Comparison of ENCODE assay signal across 16 cellular contexts in the genomic region with DNA sequence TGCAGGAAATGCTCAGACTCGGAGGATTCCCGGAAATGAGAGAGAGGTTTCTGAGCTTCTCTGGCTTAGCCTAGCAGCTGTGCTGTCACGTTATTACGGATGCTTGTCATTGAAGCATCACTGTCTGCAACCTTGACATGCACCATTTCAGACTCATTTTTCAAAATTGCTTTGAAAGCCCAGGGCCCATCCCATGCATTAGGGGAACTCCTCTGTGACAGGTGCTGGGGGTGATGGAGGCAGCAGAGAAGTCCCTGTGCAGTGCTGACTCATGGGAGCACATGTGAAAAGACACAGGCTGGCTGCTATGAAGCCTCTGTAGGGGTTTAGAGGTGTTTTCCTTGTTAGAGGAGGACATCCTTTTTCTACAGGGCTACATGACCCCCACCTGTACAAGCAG.
"Had no signal": no experiment of that assay in that cellular context is flagged by ENCODE, and none has a peak within 500 bp of the region (broad histone marks: within the 10 kb centered on the region; RNA-seq: fewer than 3 reads in every experiment).

No MANE protein-coding gene starts in this region.

- DNase-seq: activated CD4-positive, alpha-beta memory T cell treated with anti-CD3 and anti-CD28 coated beads for 36 hours; activated naive CD4-positive, alpha-beta T cell; body of pancreas; caudate nucleus; erythroblast; hypothalamus; lower lobe of right lung; natural killer cell; right lobe of liver; stimulated activated CD4-positive, alpha-beta T cell treated with anti-CD3 and anti-CD28 coated beads, Interleukin-4, amount 100 ng/mL, for 1 hour; stomach; testis had no signal

- H3K9me3 Mint-ChIP-seq: activated CD4-positive, alpha-beta memory T cell treated with anti-CD3 and anti-CD28 coated beads for 36 hours had no signal

- H3K36me3 Mint-ChIP-seq: activated CD4-positive, alpha-beta memory T cell treated with anti-CD3 and anti-CD28 coated beads for 36 hours; natural killer cell; type B pancreatic cell had no signal

- H3K36me3 ChIP-seq: lower lobe of right lung, right lobe of liver, stomach had no signal

- H3K4me1 ChIP-seq: body of pancreas, parathyroid adenoma, right lobe of liver, stomach, testis had no signal

- H3K4me3 ChIP-seq: body of pancreas, lower lobe of right lung, right lobe of liver, smooth muscle cell, stomach, testis had no signal

- H3K4me1 Mint-ChIP-seq: activated T-helper 17 cell treated with anti-CD3 and anti-CD28 coated beads, Interleukin-2, amount 50 U/mL, for 72 hours; natural killer cell had no signal

- H3K4me3 Mint-ChIP-seq: activated CD4-positive, alpha-beta memory T cell treated with anti-CD3 and anti-CD28 coated beads for 36 hours; activated T-helper 17 cell treated with anti-CD3 and anti-CD28 coated beads, Interleukin-2, amount 50 U/mL, for 72 hours; natural killer cell; type B pancreatic cell had no signal

- H3K27me3 Mint-ChIP-seq: activated CD4-positive, alpha-beta memory T cell treated with anti-CD3 and anti-CD28 coated beads for 36 hours had no signal

- H3K9me3 ChIP-seq: body of pancreas, lower lobe of right lung, right lobe of liver, stomach, testis had no signal

- H3K27ac Mint-ChIP-seq: activated CD4-positive, alpha-beta memory T cell treated with anti-CD3 and anti-CD28 coated beads for 36 hours; activated T-helper 17 cell treated with anti-CD3 and anti-CD28 coated beads, Interleukin-2, amount 50 U/mL, for 72 hours; natural killer cell; type B pancreatic cell had no signal

- ATAC-seq: activated T-helper 17 cell treated with anti-CD3 and anti-CD28 coated beads, Interleukin-2, amount 50 U/mL, for 72 hours; body of pancreas; lower lobe of right lung; natural killer cell; right lobe of liver had no signal

- H3K27ac ChIP-seq: body of pancreas, lower lobe of right lung, parathyroid adenoma, right lobe of liver, stomach, testis had no signal

- H3K27me3 ChIP-seq: body of pancreas, right lobe of liver, stomach, testis had no signal
